21 cellular contexts compared by ENCODE assay signal in genomic region chr5:158599132-158599531, GRCh38.
DNase-seq lines count a peak whose midpoint lies in the region; ATAC-seq and TF ChIP-seq lines count a peak whose summit lies in the region.
"Had no signal": no experiment of that assay in that cellular context is flagged by ENCODE, and none has a peak within 500 bp of the region (broad histone marks: within the 10 kb centered on the region; RNA-seq: fewer than 3 reads in every experiment).

No MANE protein-coding gene starts in this region.

- H3K27ac ChIP-seq in A673 (ENCODE audit: low read depth, low read length, poor library complexity, severe bottlenecking) = no peak overlapping the region
- H3K27ac ChIP-seq in breast epithelium = no peak overlapping the region
- no peak overlapping the region for H3K27ac ChIP-seq in left lung
- H3K27ac ChIP-seq: tibial nerve had no signal

- no peak for TF ChIP-seq CTCF in A673 (conservative IDR thresholded peaks at IDR 0.05; ENCODE audit: low read depth, low read length)
- TF ChIP-seq CTCF in GM20000 (IDR thresholded peaks at IDR 0.05; ENCODE audit: extremely low read depth, missing control alignments) = no peak
- TF ChIP-seq CTCF in cardiac fibroblast (IDR thresholded peaks at IDR 0.05; ENCODE audit: low read depth, low read length) = no peak
- TF ChIP-seq CTCF in breast epithelium (IDR thresholded peaks at IDR 0.05) = no peak
- TF ChIP-seq CTCF in left lung (IDR thresholded peaks at IDR 0.05) = no peak

- BruUV-seq in A673 (replicated peaks; lab: Mats Ljungman, UMichigan) = no TSS peak

- H3K36me3 ChIP-seq in A673 (ENCODE audit: insufficient read depth, low read length, poor library complexity, severe bottlenecking) (no peaks in the 10 kb centered on the region), breast epithelium (no peaks in the 10 kb centered on the region), left lung (no peaks in the 10 kb centered on the region)
- H3K36me3 ChIP-seq: tibial nerve had no signal

- H3K4me1 ChIP-seq in A673 (ENCODE audit: insufficient read depth, low read length, poor library complexity, severe bottlenecking) = no peaks in the 10 kb centered on the region
- no peaks in the 10 kb centered on the region for H3K4me1 ChIP-seq in breast epithelium
- no peaks in the 10 kb centered on the region for H3K4me1 ChIP-seq in left lung

- H3K27me3 ChIP-seq in A673 (replicated peaks; ENCODE audit: insufficient read depth, low read depth, low read length, poor library complexity) (no peaks in the 10 kb centered on the region), breast epithelium (no peaks in the 10 kb centered on the region), left lung (no peaks in the 10 kb centered on the region)
- H3K27me3 ChIP-seq: tibial nerve had no signal

- TF ChIP-seq POLR2A in breast epithelium (IDR thresholded peaks at IDR 0.05) = no peak

- CTCF ChIA-PET in A673 (lab: Charles Lee) = no interaction called here

- POLR2A ChIA-PET in A673 (lab: Charles Lee; ENCODE audit: low non-redundant PET) = no interaction called here

- H3K9me3 ChIP-seq in A673 (ENCODE audit: low read depth, low read length, poor library complexity, severe bottlenecking) (no peaks in the 10 kb centered on the region), breast epithelium (no peaks in the 10 kb centered on the region), left lung (no peaks in the 10 kb centered on the region)
- H3K9me3 ChIP-seq: tibial nerve had no signal

- ATAC-seq in GM21825 (IDR thresholded peaks at IDR 0.05; ENCODE audit: unreplicated experiment) (no peak), GM19467 (IDR thresholded peaks at IDR 0.05; ENCODE audit: unreplicated experiment) (no peak), left lung (no peak)
- ATAC-seq: activated naive CD4-positive, alpha-beta T cell treated with anti-CD3 and anti-CD28 coated beads, Interleukin-2, amount 50 U/mL, for 72 hours; left colon; natural killer cell had no signal

- H3K4me3 ChIP-seq in A673 (ENCODE audit: low read depth, low read length, poor library complexity, severe bottlenecking) (no peak overlapping the region), cardiac fibroblast (replicated peaks in 1 of 2; ENCODE audit: low read depth in 2 of 2, low read length in 2 of 2) (no peak overlapping the region), breast epithelium (no peak overlapping the region), left lung (no peak overlapping the region)
- H3K4me3 ChIP-seq: tibial nerve had no signal

- DNase-seq in A673 (ENCODE audit: low spot score) (peak; percentile 6), GM20000 (ENCODE audit: low spot score) (peak; percentile 16), cardiac fibroblast (ENCODE audit: low read depth in 2 of 2) (peak; percentile 8 to 25), iris pigment epithelial cell (ENCODE audit: low read depth) (peak; percentile 35), breast epithelium (ENCODE audit: low spot score in 2 of 2) (no peak), left lung (no peak)
- DNase-seq: ACHN; activated CD4-positive, alpha-beta T cell treated with anti-CD3 and anti-CD28 coated beads for 4 hours; endodermal cell; H7; hippocampal formation; left colon; natural killer cell; NCI-H1105; NCI-H345; SHP77 treated with DMSO at 0.1 percent for 48 hours; stimulated activated CD4-positive, alpha-beta T cell treated with anti-CD3 and anti-CD28 coated beads, Interleukin-2, amount 100 ng/mL, for 48 hours had no signal

- intact Hi-C loops in A673 (cut with micrococcal nuclease; ENCODE audit: unreplicated experiment) (no loop called here), breast epithelium (cut with DNase I; ENCODE audit: low total_unique reads) (no loop called here), left lung (cut with DNase I) (no loop called here)

Comparison
In these comparisons a context has a peak if more than half of its experiments do, and no peak if none do; other contexts are left out.
1. DNase-seq: peak in A673 (single experiment), GM20000 (single experiment), cardiac fibroblast (2 of 2) and iris pigment epithelial cell (single experiment); none in breast epithelium (0 of 2) and left lung (0 of 2).